In the genomic region with DNA sequence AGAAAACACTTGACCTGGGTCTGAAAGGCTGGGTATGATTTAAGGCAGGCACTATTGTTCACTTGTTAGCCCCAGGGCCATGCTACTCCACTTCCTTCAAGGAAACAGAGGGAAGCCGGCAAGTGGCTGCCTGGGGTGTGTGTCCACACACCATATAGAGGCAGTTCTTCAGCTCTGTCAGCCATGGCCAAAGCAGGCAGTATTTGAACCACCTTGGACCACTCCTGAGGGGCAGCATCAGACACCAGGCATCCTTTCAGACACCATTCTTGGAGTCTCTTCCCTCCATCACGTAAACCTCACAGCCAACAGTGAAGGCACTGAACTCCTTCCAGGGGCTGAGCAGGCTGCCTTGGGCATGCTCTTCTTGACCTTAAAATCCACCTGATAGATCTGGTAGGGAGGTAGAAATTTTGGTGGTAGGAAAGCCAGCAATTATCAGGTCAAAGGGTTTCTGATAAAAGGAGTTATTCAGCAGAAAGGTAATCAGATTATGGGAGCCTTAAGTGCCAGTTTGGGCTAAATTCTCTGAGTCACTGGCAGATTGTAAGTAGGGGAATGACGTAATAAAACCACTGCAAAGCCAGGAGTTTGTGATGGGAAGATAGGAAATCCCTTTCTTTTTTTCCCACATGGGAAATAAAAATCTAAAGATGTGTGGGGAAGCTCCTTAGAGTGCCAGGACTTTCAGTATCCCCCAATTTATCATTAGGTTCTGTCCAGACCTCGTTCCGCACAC, we compare ENCODE assay signal across 1 cellular context.
A peak's percentile ranks its signal among the peaks of the same experiment; 100 is the strongest.
TF ChIP-seq lines count a peak whose summit lies in the region.

No MANE protein-coding gene starts in this region.

TF ChIP-seq in endothelial cell of umbilical vein, 7 proteins besides CTCF, POLR2A, EP300 and RAD21 (continued from another document):
- TF ChIP-seq JUN (IDR thresholded peaks at IDR 0.05; ENCODE audit: borderline replicate concordance, insufficient read depth, insufficient read length, low read depth), result peak; percentile 58
TF ChIP-seq in endothelial cell of umbilical vein: peak in this region for 2.
